ENCODE assay signal across 20 cellular contexts in genomic region chr7:44646176-44646920, GRCh38. TPM values are rescaled to one million over a fixed set of nuclear protein-coding genes. Genes with fewer than 3 reads are reported as not detected.
DNase-seq lines count a peak whose midpoint lies in the region; ATAC-seq, FAIRE-seq and TF ChIP-seq lines count a peak whose summit lies in the region.
"Had no signal": no experiment of that assay in that cellular context is flagged by ENCODE, and none has a peak within 500 bp of the region (broad histone marks: within the 10 kb centered on the region; RNA-seq: fewer than 3 reads in every experiment).

No MANE protein-coding gene starts in this region.

- H3K4me3 ChIP-seq in OCI-LY7 (ENCODE audit: low read depth, low read length, poor library complexity, severe bottlenecking) (no peak overlapping the region), skeletal muscle tissue (ENCODE audit: low read length in 3 of 3) (no peak overlapping the region), kidney (ENCODE audit: low read length in 2 of 2) (no peak overlapping the region)
- H3K4me3 ChIP-seq: gastroesophageal sphincter, sigmoid colon, testis had no signal

- no peak overlapping the region for H2AFZ ChIP-seq in OCI-LY7 (ENCODE audit: low read length)

- H3K4me1 Mint-ChIP-seq in activated T-cell treated with anti-CD3 and anti-CD28 coated beads, Interleukin-2, amount 50 U/mL, for 24 hours (ENCODE audit: low read depth), result peaks cover 18% of the 10 kb centered on the region
- H3K4me1 Mint-ChIP-seq in activated T-cell treated with anti-CD3 and anti-CD28 coated beads, Interleukin-2, amount 50 U/mL, for 72 hours (ENCODE audit: low read depth), result no peaks in the 10 kb centered on the region

- peaks cover 80% of the 10 kb centered on the region for H3K36me3 Mint-ChIP-seq in activated T-cell treated with anti-CD3 and anti-CD28 coated beads, Interleukin-2, amount 50 U/mL, for 24 hours (ENCODE audit: low read depth)
- peaks cover 0 to 6% of the 10 kb centered on the region in 2 donors for H3K36me3 Mint-ChIP-seq in activated T-cell treated with anti-CD3 and anti-CD28 coated beads, Interleukin-2, amount 50 U/mL, for 72 hours (ENCODE audit: insufficient read depth in 2 of 2)
- H3K36me3 Mint-ChIP-seq: natural killer cell had no signal

- no peaks in the 10 kb centered on the region for H3K27me3 Mint-ChIP-seq in activated T-cell treated with anti-CD3 and anti-CD28 coated beads, Interleukin-2, amount 50 U/mL, for 24 hours
- H3K27me3 Mint-ChIP-seq in activated T-cell treated with anti-CD3 and anti-CD28 coated beads, Interleukin-2, amount 50 U/mL, for 72 hours (ENCODE audit: low read depth), result no peaks in the 10 kb centered on the region
- H3K27me3 Mint-ChIP-seq: activated naive CD8-positive, alpha-beta T cell treated with anti-CD3 and anti-CD28 coated beads, Interleukin-2, amount 50 U/mL, for 24 hours had no signal

- H3K27ac ChIP-seq in OCI-LY7 (ENCODE audit: low read depth, low read length, poor library complexity, severe bottlenecking) (no peak overlapping the region), skeletal muscle tissue (ENCODE audit: low read depth, low read length) (peak overlapping the region; percentile 33), kidney (ENCODE audit: low read depth in 2 of 2, low read length in 2 of 2) (no peak overlapping the region)
- H3K27ac ChIP-seq: gastroesophageal sphincter, sigmoid colon, testis had no signal

- POLR2A ChIA-PET in OCI-LY7 (lab: Charles Lee), result no interaction called here

- H3K27me3 ChIP-seq in skeletal muscle tissue (ENCODE audit: control insufficient read depth in 3 of 3, insufficient read depth in 3 of 3, low read length in 3 of 3), result no peaks in the 10 kb centered on the region
- H3K27me3 ChIP-seq: gastroesophageal sphincter, sigmoid colon, testis had no signal

- CTCF ChIA-PET in OCI-LY7 (lab: Charles Lee; ENCODE audit: unreplicated experiment), result no interaction called here

- peak overlapping the region; percentile 31 for H3K27ac Mint-ChIP-seq in activated T-cell treated with anti-CD3 and anti-CD28 coated beads, Interleukin-2, amount 50 U/mL, for 24 hours
- no peak overlapping the region for H3K27ac Mint-ChIP-seq in activated T-cell treated with anti-CD3 and anti-CD28 coated beads, Interleukin-2, amount 50 U/mL, for 72 hours
- H3K27ac Mint-ChIP-seq: natural killer cell; T-helper 1 cell treated with Interleukin-12 subunit alpha and Interleukin-12 subunit beta and Interleukin-4 antibody, amounts not matched to agents 30 μg/mL and 1 μg/mL, for 36 hours had no signal

- no peak for DNase-seq in activated T-cell treated with anti-CD3 and anti-CD28 coated beads, Interleukin-2, amount 50 U/mL, for 24 hours
- no peak for DNase-seq in activated T-cell treated with anti-CD3 and anti-CD28 coated beads, Interleukin-2, amount 50 U/mL, for 72 hours
- DNase-seq in OCI-LY7 (ENCODE audit: low spot score) (no peak), fibroblast of peridontal ligament (ENCODE audit: extremely low read depth) (peak; percentile 80), SIG-M5 treated with dmso at 0.1 percent for 504 hours (lab: John Stamatoyannopoulos, UW; ENCODE audit: unreplicated experiment) (no peak), kidney (no peak)
- DNase-seq in activated CD8-positive, alpha-beta memory T cell treated with anti-CD3 and anti-CD28 coated beads, Interleukin-2, amount 50 U/mL, for 48 hours, result no peak
- DNase-seq: activated naive CD8-positive, alpha-beta T cell treated with anti-CD3 and anti-CD28 coated beads, Interleukin-2, amount 50 U/mL, for 24 hours; cortex of kidney; kidney glomerular epithelial cell; natural killer cell; NCI-H1436 treated with DMSO at 0.1 percent for 48 hours; SHP77; sigmoid colon; testis had no signal

- no peak overlapping the region for H3K4me3 Mint-ChIP-seq in activated T-cell treated with anti-CD3 and anti-CD28 coated beads, Interleukin-2, amount 50 U/mL, for 24 hours
- H3K4me3 Mint-ChIP-seq in activated T-cell treated with anti-CD3 and anti-CD28 coated beads, Interleukin-2, amount 50 U/mL, for 72 hours, result no peak overlapping the region
- H3K4me3 Mint-ChIP-seq: activated naive CD8-positive, alpha-beta T cell treated with anti-CD3 and anti-CD28 coated beads, Interleukin-2, amount 50 U/mL, for 24 hours; natural killer cell; T-helper 1 cell treated with Interleukin-12 subunit alpha and Interleukin-12 subunit beta and Interleukin-4 antibody, amounts not matched to agents 30 μg/mL and 1 μg/mL, for 36 hours had no signal

- H3K79me2 ChIP-seq in OCI-LY7 (ENCODE audit: insufficient read depth, low read depth, low read length), result no peaks in the 10 kb centered on the region

- TF ChIP-seq CTCF in OCI-LY7 (conservative IDR thresholded peaks at IDR 0.05; ENCODE audit: low read length) (no peak), kidney (IDR thresholded peaks at IDR 0.05; ENCODE audit: borderline replicate concordance, extremely low read depth, insufficient read depth) (no peak)

- intact Hi-C loops in OCI-LY7 (cut with micrococcal nuclease; ENCODE audit: unreplicated experiment), result no loop called here
- intact Hi-C loops in kidney (cut with DNase I), result no loop called here

- ATAC-seq in activated T-cell treated with anti-CD3 and anti-CD28 coated beads, Interleukin-2, amount 50 U/mL, for 72 hours (replicated peaks in 1 of 2), result no peak
- ATAC-seq: activated naive CD8-positive, alpha-beta T cell treated with anti-CD3 and anti-CD28 coated beads, Interleukin-2, amount 50 U/mL, for 24 hours; gastroesophageal sphincter; HepG2; natural killer cell had no signal

- H3K36me3 ChIP-seq in OCI-LY7 (ENCODE audit: insufficient read depth, low read length) (peaks cover 45% of the 10 kb centered on the region), skeletal muscle tissue (ENCODE audit: control insufficient read depth in 3 of 3, insufficient read depth in 3 of 3, low read length in 3 of 3) (peaks cover 28 to 44% (median 37%) of the 10 kb centered on the region in 3 donors), kidney (ENCODE audit: control insufficient read depth in 1 of 2, insufficient read depth in 2 of 2, low read length in 2 of 2) (peaks cover 13 to 14% of the 10 kb centered on the region in 2 donors)

- H3K9me3 Mint-ChIP-seq in activated T-cell treated with anti-CD3 and anti-CD28 coated beads, Interleukin-2, amount 50 U/mL, for 24 hours, result no peaks in the 10 kb centered on the region
- no peaks in the 10 kb centered on the region for H3K9me3 Mint-ChIP-seq in activated T-cell treated with anti-CD3 and anti-CD28 coated beads, Interleukin-2, amount 50 U/mL, for 72 hours
- H3K9me3 Mint-ChIP-seq: activated naive CD8-positive, alpha-beta T cell treated with anti-CD3 and anti-CD28 coated beads, Interleukin-2, amount 50 U/mL, for 24 hours; natural killer cell; T-helper 1 cell treated with Interleukin-12 subunit alpha and Interleukin-12 subunit beta and Interleukin-4 antibody, amounts not matched to agents 30 μg/mL and 1 μg/mL, for 36 hours had no signal

- H3K9me3 ChIP-seq in OCI-LY7 (ENCODE audit: low read length) (no peaks in the 10 kb centered on the region), skeletal muscle tissue (ENCODE audit: control insufficient read depth in 3 of 3, low read length in 3 of 3) (no peaks in the 10 kb centered on the region), kidney (ENCODE audit: control insufficient read depth in 1 of 2, low read length in 2 of 2) (no peaks in the 10 kb centered on the region)
- H3K9me3 ChIP-seq: gastroesophageal sphincter, sigmoid colon, testis had no signal

- no TSS peak for BruUV-seq in OCI-LY7 (replicated peaks; lab: Mats Ljungman, UMichigan)

- no peaks in the 10 kb centered on the region for H4K20me1 ChIP-seq in OCI-LY7 (ENCODE audit: insufficient read depth, low read length)

- H3K9ac ChIP-seq in skeletal muscle tissue (ENCODE audit: low read depth in 1 of 3, low read length in 3 of 3), result peak overlapping the region in 2 of 3 donors; percentile 36 to 40
- H3K9ac ChIP-seq in kidney (ENCODE audit: low read length in 2 of 2), result no peak overlapping the region

- H3K9me2 ChIP-seq in OCI-LY7 (ENCODE audit: insufficient read depth, low read length), result no peaks in the 10 kb centered on the region

- H3K4me1 ChIP-seq in OCI-LY7 (ENCODE audit: insufficient read depth, low read length, poor library complexity, severe bottlenecking), result peaks cover 10% of the 10 kb centered on the region
- H3K4me1 ChIP-seq in skeletal muscle tissue (ENCODE audit: control insufficient read depth in 3 of 3, insufficient read depth in 3 of 3, low read length in 3 of 3), result peaks cover 40 to 53% (median 49%) of the 10 kb centered on the region in 3 donors
- H3K4me1 ChIP-seq in kidney (ENCODE audit: control insufficient read depth in 1 of 2, insufficient read depth in 1 of 2, low read depth in 1 of 2, low read length in 2 of 2), result peaks cover 14 to 15% of the 10 kb centered on the region in 2 donors

- FAIRE-seq in kidney (lab: Jason Lieb, UNC), result no peak
- FAIRE-seq: GM12892, HepG2 had no signal

- peak overlapping the region; percentile 1; the same call in 1 of the 2 replicates for H3K4me2 ChIP-seq in OCI-LY7 (ENCODE audit: low read length)

RNA-seq across cellular contexts. Expression of gene OGDH, which starts 39.9 kb away (rescaled TPM):
- total RNA-seq in activated T-cell treated with anti-CD3 and anti-CD28 coated beads, Interleukin-2, amount 50 U/mL, for 72 hours, result 10 to 100 TPM; 79.6 to 82.7 TPM
- 32.6 and 47.6 TPM in 2 replicates for total RNA-seq in OCI-LY7 (2014; rRNA removed; shearing (Covaris generic))
- total RNA-seq in OCI-LY7 (2022) (70.9 and 71.8 TPM in 2 replicates), skeletal muscle tissue (70.5 TPM), kidney (132 TPM)
- 108 TPM for polyA plus RNA-seq in kidney (ENCODE audit: insufficient read depth, low read depth, low replicate concordance)

Comparison
In these comparisons a context has a peak if more than half of its experiments do, and no peak if none do; other contexts are left out.
1. H3K9ac ChIP-seq: peak in skeletal muscle tissue (2 of 3); none in kidney (0 of 2).